Comparison of ENCODE assay signal across 19 cellular contexts in the genomic region with DNA sequence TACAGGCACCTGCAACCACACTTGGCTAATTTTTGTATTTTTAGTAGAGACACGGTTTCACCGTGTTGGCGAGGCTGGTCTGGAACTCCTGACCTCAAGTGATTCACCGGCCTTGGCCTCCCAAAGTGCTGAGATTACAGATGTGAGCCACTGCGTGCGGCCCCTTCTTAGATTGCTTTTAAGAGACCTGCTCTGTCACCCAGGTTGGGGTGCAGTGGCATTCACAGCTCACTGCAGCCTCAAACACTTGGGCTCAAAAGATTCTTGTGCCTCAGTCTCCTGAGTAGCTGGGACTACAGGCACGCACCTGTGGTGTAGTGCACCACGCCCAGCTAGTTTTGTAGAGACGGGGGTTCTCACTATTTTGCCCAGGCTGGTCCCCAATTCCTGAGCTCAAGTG.
"Had no signal": no experiment of that assay in that cellular context is flagged by ENCODE, and none has a peak within 500 bp of the region (broad histone marks: within the 10 kb centered on the region; RNA-seq: fewer than 3 reads in every experiment).

No MANE protein-coding gene starts in this region.

- H3K27ac ChIP-seq: brain microvascular endothelial cell, coronary artery, suprapubic skin, transverse colon, vagina had no signal

- H3K4me3 Mint-ChIP-seq: mesothelial cell of epicardium had no signal

- H3K4me1 ChIP-seq: vagina had no signal

- H3K27ac Mint-ChIP-seq: mesothelial cell of epicardium had no signal

- H3K9me3 Mint-ChIP-seq: central memory CD8-positive, alpha-beta T cell; mesothelial cell of epicardium; T-cell had no signal

- H3K4me3 ChIP-seq: coronary artery, suprapubic skin, transverse colon, vagina had no signal

- ATAC-seq: left lobe of liver had no signal

- H3K27me3 Mint-ChIP-seq: central memory CD8-positive, alpha-beta T cell; T-cell had no signal

- H3K27me3 ChIP-seq: brain microvascular endothelial cell, suprapubic skin, transverse colon, vagina had no signal

- DNase-seq: activated CD4-positive, alpha-beta T cell treated with anti-CD3 and anti-CD28 coated beads, Interleukin-2, amount 50 U/mL, for 1 hour; activated effector memory CD4-positive, alpha-beta T cell treated with Interleukin-2 at 50 U/mL for 16 hours; activated T-cell treated with anti-CD3 and anti-CD28 coated beads, Interleukin-2, amount 50 U/mL, for 1 hour; aorta; brain microvascular endothelial cell; erythroblast; foreskin melanocyte; kidney; SK-N-SH; stimulated activated naive CD4-positive, alpha-beta T cell; T-cell; T-helper 9 cell; transverse colon had no signal

- H3K9me3 ChIP-seq: SK-N-SH, suprapubic skin, transverse colon, vagina had no signal

- H3K4me1 Mint-ChIP-seq: mesothelial cell of epicardium had no signal
